ENCODE assay signal across 12 cellular contexts in genomic region chr2:20221939-20222768, GRCh38. TPM values are rescaled to one million over a fixed set of nuclear protein-coding genes. Genes with fewer than 3 reads are reported as not detected.
DNase-seq lines count a peak whose midpoint lies in the region; ATAC-seq, FAIRE-seq and TF ChIP-seq lines count a peak whose summit lies in the region.
"Had no signal": no experiment of that assay in that cellular context is flagged by ENCODE, and none has a peak within 500 bp of the region (broad histone marks: within the 10 kb centered on the region; RNA-seq: fewer than 3 reads in every experiment).

No MANE protein-coding gene starts in this region.

- H3K4me3 Mint-ChIP-seq in HFFc6: peak overlapping the region; percentile 79
- H3K4me3 Mint-ChIP-seq: activated naive CD4-positive, alpha-beta T cell treated with anti-CD3 and anti-CD28 coated beads, Interleukin-2, amount 50 U/mL, for 24 hours had no signal

- H3K27me3 ChIP-seq in AG04450 (ENCODE audit: control insufficient read depth, insufficient read depth, low read length) (no peaks in the 10 kb centered on the region), brain microvascular endothelial cell (replicated peaks) (no peaks in the 10 kb centered on the region), mesenchymal stem cell (ENCODE audit: control insufficient read depth in 1 of 2, insufficient read depth in 1 of 2, low read length in 2 of 2) (no peaks in the 10 kb centered on the region), pancreas (no peaks in the 10 kb centered on the region), trophoblast cell (ENCODE audit: insufficient read depth, low read length) (peaks cover 16% of the 10 kb centered on the region)

- H3K9me3 Mint-ChIP-seq in HFFc6: no peaks in the 10 kb centered on the region
- H3K9me3 Mint-ChIP-seq: activated naive CD4-positive, alpha-beta T cell treated with anti-CD3 and anti-CD28 coated beads, Interleukin-2, amount 50 U/mL, for 24 hours had no signal

- H3K18ac ChIP-seq in mesenchymal stem cell (ENCODE audit: low read depth in 1 of 2, low read length in 2 of 2): no peak overlapping the region
- H3K18ac ChIP-seq in trophoblast cell (ENCODE audit: low read length): no peak overlapping the region

- CTCF ChIA-PET in AG04450 (lab: Charles Lee): interaction anchor here (0.5 to 2.5 kb wide), 4 partner anchors 87 to 267 kb away, joined by 4 to 7 read pairs (median 5); no protein-coding TSS in a partner anchor

- whole genome bisulfite sequencing in mesenchymal stem cell: 100% methylated on average over 1 of the region's 1 CpG
- 93 to 100% methylated on average over 1 of the region's 1 CpG for WGBS in pancreas, 2 donors
- no CpG with 5 or more reads among the region's 1 CpG for WGBS in trophoblast cell (ENCODE audit: extremely low coverage, insufficient coverage, insufficient read length)

- H3K9me3 ChIP-seq in AG04450 (ENCODE audit: control insufficient read depth, insufficient read depth, low read length) (no peaks in the 10 kb centered on the region), mesenchymal stem cell (ENCODE audit: control insufficient read depth, low read length) (no peaks in the 10 kb centered on the region), pancreas (no peaks in the 10 kb centered on the region), trophoblast cell (ENCODE audit: insufficient read depth, low read depth, low read length) (peaks cover 1% of the 10 kb centered on the region)

- peak overlapping the region; percentile 59 for H2BK5ac ChIP-seq in mesenchymal stem cell (ENCODE audit: low read depth, low read length, poor library complexity, severe bottlenecking)
- no peak overlapping the region for H2BK5ac ChIP-seq in trophoblast cell (ENCODE audit: low read depth, low read length, poor library complexity)

- H3K27ac Mint-ChIP-seq in HFFc6: peak overlapping the region; percentile 85
- H3K27ac Mint-ChIP-seq: activated naive CD4-positive, alpha-beta T cell treated with anti-CD3 and anti-CD28 coated beads, Interleukin-2, amount 50 U/mL, for 24 hours had no signal

- H2AFZ ChIP-seq in mesenchymal stem cell (ENCODE audit: low read depth, low read length) (no peak overlapping the region), trophoblast cell (ENCODE audit: insufficient read depth, low read length, poor library complexity) (no peak overlapping the region)

- no peak for ATAC-seq in pancreas
- no peak for ATAC-seq in GM21619 (IDR thresholded peaks at IDR 0.05; ENCODE audit: unreplicated experiment)

- H4K12ac ChIP-seq in trophoblast cell (ENCODE audit: low read depth, low read length): no peak overlapping the region

- H3K4me3 ChIP-seq in AG04450 (ENCODE audit: low read depth, low read length) (no peak overlapping the region), brain microvascular endothelial cell (ENCODE audit: low read depth, low read length) (peak overlapping the region; percentile 68), mesenchymal stem cell (ENCODE audit: insufficient read depth in 1 of 2, low read depth in 1 of 2, low read length in 2 of 2) (peak overlapping the region in 1 of 2 experiments; percentile 87), pancreas (no peak overlapping the region), trophoblast cell (ENCODE audit: low read depth, low read length) (no peak overlapping the region)

- intact Hi-C loops in pancreas (cut with DNase I): no loop called here

- TF ChIP-seq CTCF in AG04450 (IDR thresholded peaks at IDR 0.05; ENCODE audit: low read depth, low read length): no peak
- TF ChIP-seq CTCF in HFFc6 (IDR thresholded peaks at IDR 0.05): no peak
- TF ChIP-seq CTCF in brain microvascular endothelial cell (IDR thresholded peaks at IDR 0.05; ENCODE audit: low read depth, low read length, missing control alignments): no peak
- no peak for TF ChIP-seq CTCF in pancreas (IDR thresholded peaks at IDR 0.05)

- H3K36me3 ChIP-seq in brain microvascular endothelial cell (replicated peaks) (no peaks in the 10 kb centered on the region), mesenchymal stem cell (ENCODE audit: control insufficient read depth in 1 of 2, insufficient read depth in 2 of 2, low read depth in 1 of 2, low read length in 2 of 2) (peaks cover 0 to 16% of the 10 kb centered on the region in 2 experiments), pancreas (no peaks in the 10 kb centered on the region), trophoblast cell (ENCODE audit: control insufficient read depth in 1 of 2, insufficient read depth in 2 of 2, low read length in 2 of 2) (peaks cover 3 to 8% of the 10 kb centered on the region in 2 experiments)

- H2BK120ac ChIP-seq in mesenchymal stem cell (ENCODE audit: low read depth, low read length): no peak overlapping the region
- H2BK120ac ChIP-seq in trophoblast cell (ENCODE audit: insufficient read depth, low read length, poor library complexity): no peak overlapping the region

- peak overlapping the region; percentile 89 for H3K9ac ChIP-seq in mesenchymal stem cell (ENCODE audit: low read length)
- H3K9ac ChIP-seq in trophoblast cell (ENCODE audit: low read length): no peak overlapping the region

- H3K36me3 Mint-ChIP-seq in HFFc6 (ENCODE audit: low read depth): peaks cover 7% of the 10 kb centered on the region
- H3K36me3 Mint-ChIP-seq: activated naive CD4-positive, alpha-beta T cell treated with anti-CD3 and anti-CD28 coated beads, Interleukin-2, amount 50 U/mL, for 24 hours; CD14-positive monocyte had no signal

- peaks cover under 1% of the 10 kb centered on the region for H3K79me1 ChIP-seq in mesenchymal stem cell (replicated peaks; ENCODE audit: low read length, poor library complexity, severe bottlenecking)
- H3K79me1 ChIP-seq in trophoblast cell (ENCODE audit: low read length): peaks cover 11% of the 10 kb centered on the region

- POLR2A ChIA-PET in AG04450 (lab: Yijun Ruan, JAX): interaction anchor here (1.1 kb wide), 1 partner anchor 70 kb away, joined by 4 read pairs; no protein-coding TSS in a partner anchor

- H4K8ac ChIP-seq in mesenchymal stem cell (ENCODE audit: low read length) (peak overlapping the region; percentile 56), trophoblast cell (ENCODE audit: low read depth, low read length) (no peak overlapping the region)

- H3K4me2 ChIP-seq in mesenchymal stem cell (ENCODE audit: low read length, poor library complexity, severe bottlenecking): peak overlapping the region; percentile 94
- no peak overlapping the region for H3K4me2 ChIP-seq in trophoblast cell (ENCODE audit: low read length)

- no peak overlapping the region for H2BK15ac ChIP-seq in mesenchymal stem cell (ENCODE audit: low read depth, poor library complexity, severe bottlenecking)

- in situ Hi-C loops in brain microvascular endothelial cell (cut with HindIII; ENCODE audit: low pct_ligation_motif_present, low sequenced_read_pairs): loop anchor here (10.0 kb wide), 1 partner anchor 87 kb away; no protein-coding TSS in a partner anchor

- H3K27me3 Mint-ChIP-seq in HFFc6 (ENCODE audit: insufficient read depth): no peaks in the 10 kb centered on the region; the same call in 1 of the 2 replicates

- H4K91ac ChIP-seq in mesenchymal stem cell (ENCODE audit: low read length) (no peak overlapping the region), trophoblast cell (ENCODE audit: low read depth, low read length) (no peak overlapping the region)

- no peak overlapping the region for H3K23ac ChIP-seq in mesenchymal stem cell (ENCODE audit: low read length in 2 of 2)
- H3K23ac ChIP-seq in trophoblast cell (ENCODE audit: low read length): no peak overlapping the region

- FAIRE-seq in pancreas (lab: Jason Lieb, UNC): no peak

- H2BK12ac ChIP-seq in mesenchymal stem cell (ENCODE audit: low read length in 2 of 2): no peak overlapping the region
- H2BK12ac ChIP-seq in trophoblast cell (ENCODE audit: low read length): no peak overlapping the region

- H3K4ac ChIP-seq in mesenchymal stem cell (ENCODE audit: low read depth in 1 of 2, low read length in 2 of 2) (no peak overlapping the region), trophoblast cell (ENCODE audit: low read depth, low read length) (no peak overlapping the region)

- H3K4me1 ChIP-seq in mesenchymal stem cell (ENCODE audit: control insufficient read depth, insufficient read depth, low read depth, low read length) (peaks cover 50% of the 10 kb centered on the region), pancreas (peaks cover 0 to 6% (median 5%) of the 10 kb centered on the region in 3 donors), trophoblast cell (ENCODE audit: control insufficient read depth in 1 of 2, insufficient read depth in 2 of 2, low read length in 2 of 2) (peaks cover 5 to 7% of the 10 kb centered on the region in 2 experiments)

- H3K14ac ChIP-seq in mesenchymal stem cell (ENCODE audit: low read length in 2 of 2) (no peak overlapping the region), trophoblast cell (ENCODE audit: low read length) (no peak overlapping the region)

- DNase-seq in AG04450 (ENCODE audit: low read depth, low spot score) (no peak), HFFc6 (peak; percentile 19), brain microvascular endothelial cell (no peak), mesenchymal stem cell (no peak), pancreas (no peak), trophoblast cell (no peak)
- no peak for DNase-seq in activated effector memory CD4-positive, alpha-beta T cell treated with Interleukin-2 at 50 U/mL for 16 hours
- DNase-seq: activated CD4-positive, CD25-positive, alpha-beta regulatory T cell treated with anti-CD3 and anti-CD28 coated beads, Interleukin-2, amount 50 U/mL, for 72 hours; MV-4-11 had no signal

- peaks cover 2% of the 10 kb centered on the region for H3K79me2 ChIP-seq in trophoblast cell (ENCODE audit: control insufficient read depth, insufficient read depth, low read length, poor library complexity)

- peaks cover 52% of the 10 kb centered on the region for H3K4me1 Mint-ChIP-seq in HFFc6 (ENCODE audit: low read depth)
- H3K4me1 Mint-ChIP-seq: activated naive CD4-positive, alpha-beta T cell treated with anti-CD3 and anti-CD28 coated beads, Interleukin-2, amount 50 U/mL, for 24 hours had no signal

- peak overlapping the region; percentile 89 for H2AK5ac ChIP-seq in mesenchymal stem cell (ENCODE audit: low read length, severe bottlenecking)
- no peak overlapping the region for H2AK5ac ChIP-seq in trophoblast cell (ENCODE audit: low read length)

- H3K27ac ChIP-seq in AG04450 (ENCODE audit: low read depth, low read length) (peak overlapping the region; percentile 54), brain microvascular endothelial cell (no peak overlapping the region), mesenchymal stem cell (ENCODE audit: low read length, poor library complexity, severe bottlenecking) (peak overlapping the region; percentile 82), pancreas (no peak overlapping the region), trophoblast cell (ENCODE audit: low read depth, low read length) (no peak overlapping the region)

RNA-seq across cellular contexts. Expression of gene SDC1, which starts 2.8 kb away (rescaled TPM):
- polyA plus RNA-seq in AG04450 (2011; rRNA removed) (17.9 and 19.9 TPM in 2 replicates), pancreas (10 to 100 TPM; 16.1 to 20.6 TPM)
- 11.6 and 12.6 TPM in 2 replicates for polyA minus RNA-seq in AG04450 (2011; rRNA and poly(A)+ RNA removed)
- total RNA-seq in HFFc6 (2021; fragmentation: NEBNext Ultra II Directional; extraction: Animal tissue kit (Norgen Biotek cat#: 25700)): 100 to 1,000 TPM in 5 of 6 experiments, 10 to 100 TPM in 1; 92.1 to 141 (median 133) TPM
- 8.4 TPM for polyA plus RNA-seq in mesenchymal stem cell (2013, experiment 1 of 2)
- polyA plus RNA-seq in mesenchymal stem cell (2013, experiment 2 of 2): 6.9 TPM
- total RNA-seq in pancreas: 10 to 100 TPM in 5 of 6 donors, 1 to 10 TPM in 1; 4.8 to 27.2 (median 20.1) TPM
- polyA plus RNA-seq in trophoblast cell (2013): 402 and 444 TPM in 2 replicates
- polyA plus RNA-seq: CD14-positive monocyte had no signal

Comparison
In these comparisons a context has a peak if more than half of its experiments do, and no peak if none do; other contexts are left out.
1. H3K27ac ChIP-seq: peak in AG04450 (single experiment) and mesenchymal stem cell (single experiment); none in brain microvascular endothelial cell (single experiment), pancreas (0 of 4) and trophoblast cell (single experiment).